Comparison of ENCODE assay signal across 24 cellular contexts in the genomic region with DNA sequence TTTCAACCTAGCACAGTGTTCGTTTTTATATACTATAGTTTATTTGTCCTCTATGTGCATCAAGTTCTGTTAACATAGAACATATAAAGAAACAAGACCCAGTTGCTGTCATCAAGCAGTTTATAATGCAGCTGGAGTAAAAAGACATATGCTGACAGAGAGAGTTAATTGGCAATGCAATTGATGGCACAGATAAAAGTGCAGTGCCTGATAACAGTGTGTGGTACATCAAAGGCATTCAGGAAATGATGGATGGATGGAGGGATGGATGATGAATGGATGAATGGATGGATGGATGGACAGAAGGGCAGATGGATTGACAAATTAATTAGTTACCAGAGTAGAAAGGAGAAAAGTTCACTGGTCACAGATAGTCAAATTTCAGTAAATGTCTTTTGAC.
"Had no signal": no experiment of that assay in that cellular context is flagged by ENCODE, and none has a peak within 500 bp of the region (broad histone marks: within the 10 kb centered on the region; RNA-seq: fewer than 3 reads in every experiment).

No MANE protein-coding gene starts in this region.

- FAIRE-seq: small intestine had no signal

- DNase-seq: naive thymus-derived CD8-positive, alpha-beta T cell; occipital lobe; ovary; posterior cingulate gyrus; psoas muscle; right cardiac atrium; right lobe of liver; sigmoid colon; small intestine; stimulated activated CD4-positive, alpha-beta T cell treated with anti-CD3 and anti-CD28 coated beads, Interleukin-15, amount 100 ng/mL, for 24 hours; stimulated activated CD4-positive, alpha-beta T cell treated with anti-CD3 and anti-CD28 coated beads, Interleukin-2, amount 100 ng/mL, for 24 hours; stimulated activated CD4-positive, alpha-beta T cell treated with anti-CD3 and anti-CD28 coated beads, Interleukin-2, amount 100 ng/mL, for 48 hours; stimulated activated CD4-positive, alpha-beta T cell treated with anti-CD3 and anti-CD28 coated beads, Interleukin-4, amount 100 ng/mL, for 24 hours; stimulated activated naive CD4-positive, alpha-beta T cell; stimulated activated naive CD8-positive, alpha-beta T cell treated with anti-CD3 and anti-CD28 coated beads, Interleukin-15, amount 100 ng/mL, for 72 hours; stimulated activated naive CD8-positive, alpha-beta T cell treated with anti-CD3 and anti-CD28 coated beads, Interleukin-15, Interleukin-2, amounts not matched to agents 100 U/mL and 50 U/mL, for 24 hours; substantia nigra; testis; tibial artery; transverse colon; upper lobe of right lung; uterus had no signal

- ATAC-seq: naive thymus-derived CD8-positive, alpha-beta T cell; natural killer cell treated with Interleukin-12 subunit alpha and Interleukin-12 subunit beta and Interleukin-15 and Interleukin-18, amount 100 ng/mL, for 72 hours; psoas muscle; right cardiac atrium; right lobe of liver; stimulated activated memory B cell treated with anti-CD40 and anti-IgM and Interleukin-4, amounts not matched to agents 10 μg/mL and 1 μg/mL and 100 μg/mL, for 72 hours; stimulated activated naive CD8-positive, alpha-beta T cell treated with anti-CD3 and anti-CD28 coated beads, Interleukin-15, amount 100 ng/mL, for 72 hours; stimulated activated naive CD8-positive, alpha-beta T cell treated with anti-CD3 and anti-CD28 coated beads, Interleukin-15, Interleukin-2, amounts not matched to agents 100 U/mL and 50 U/mL, for 24 hours; upper lobe of right lung had no signal
